ENCODE assay signal across 12 cellular contexts in genomic region chr5:154385236-154385512, GRCh38.
DNase-seq lines count a peak whose midpoint lies in the region; ATAC-seq and TF ChIP-seq lines count a peak whose summit lies in the region.
"Had no signal": no experiment of that assay in that cellular context is flagged by ENCODE, and none has a peak within 500 bp of the region (broad histone marks: within the 10 kb centered on the region; RNA-seq: fewer than 3 reads in every experiment).

No MANE protein-coding gene starts in this region.

- ATAC-seq in left ventricle myocardium superior, result peak; percentile 19
- peak; percentile 11 for ATAC-seq in HG03135 (IDR thresholded peaks at IDR 0.05; ENCODE audit: unreplicated experiment)
- ATAC-seq in effector memory CD8-positive, alpha-beta T cell (replicated peaks), result peak; percentile 87
- ATAC-seq: upper lobe of right lung had no signal

- no peak for TF ChIP-seq POLR2A in transverse colon (IDR thresholded peaks at IDR 0.05)

- H3K4me1 ChIP-seq in left ventricle myocardium inferior (no peaks in the 10 kb centered on the region), transverse colon (no peaks in the 10 kb centered on the region)
- H3K4me1 ChIP-seq: SJCRH30, upper lobe of right lung had no signal

- H3K9me3 Mint-ChIP-seq in effector memory CD8-positive, alpha-beta T cell, result no peaks in the 10 kb centered on the region

- peak overlapping the region; percentile 67 to 75 for H3K4me3 Mint-ChIP-seq in effector memory CD8-positive, alpha-beta T cell

- H3K27ac ChIP-seq in left ventricle myocardium inferior (replicated peaks), result no peak overlapping the region
- H3K27ac ChIP-seq in transverse colon, result no peak overlapping the region
- no peak overlapping the region for H3K27ac ChIP-seq in brain microvascular endothelial cell
- H3K27ac ChIP-seq: cardiac muscle cell, SJCRH30, upper lobe of right lung had no signal

- H3K27me3 Mint-ChIP-seq in effector memory CD8-positive, alpha-beta T cell, result no peaks in the 10 kb centered on the region

- H3K4me1 Mint-ChIP-seq in effector memory CD8-positive, alpha-beta T cell (ENCODE audit: low read depth in 2 of 2), result peaks cover 33 to 36% of the 10 kb centered on the region in 2 donors

- peaks cover 21% of the 10 kb centered on the region for H3K36me3 Mint-ChIP-seq in effector memory CD8-positive, alpha-beta T cell (ENCODE audit: insufficient read depth)

- intact Hi-C loops in left ventricle myocardium superior (cut with micrococcal nuclease) (no loop called here), left ventricle myocardium inferior (cut with micrococcal nuclease) (no loop called here), transverse colon (cut with DNase I; ENCODE audit: low total_unique reads) (no loop called here)

- DNase-seq in left ventricle myocardium superior, result no peak
- no peak for DNase-seq in left ventricle myocardium inferior
- peak; percentile 33 to 56 (median 35) for DNase-seq in effector memory CD8-positive, alpha-beta T cell
- DNase-seq in transverse colon, result peak; percentile 19
- no peak for DNase-seq in middle frontal gyrus (ENCODE audit: extremely low spot score, low spot score)
- no peak for DNase-seq in cerebellar nuclear complex (lab: John Stamatoyannopoulos, UW)
- DNase-seq in brain microvascular endothelial cell, result no peak
- DNase-seq: activated CD4-positive, CD25-positive, alpha-beta regulatory T cell; SJCRH30; upper lobe of right lung had no signal

- H3K27me3 ChIP-seq in left ventricle myocardium inferior (ENCODE audit: low read depth), result no peaks in the 10 kb centered on the region
- no peaks in the 10 kb centered on the region for H3K27me3 ChIP-seq in transverse colon
- no peaks in the 10 kb centered on the region for H3K27me3 ChIP-seq in brain microvascular endothelial cell (replicated peaks)
- H3K27me3 ChIP-seq: cardiac muscle cell, SJCRH30, upper lobe of right lung had no signal

- H3K27ac Mint-ChIP-seq in effector memory CD8-positive, alpha-beta T cell, result peak overlapping the region; percentile 94 to 98

- in situ Hi-C loops in transverse colon (cut with MboI; ENCODE audit: low pct_ligation_motif_present in 1 of 4, low pct_unique_long_range_greater_than_20kb in 1 of 4, low sequenced_read_pairs in 3 of 4) (no loop called here), brain microvascular endothelial cell (cut with HindIII; ENCODE audit: low pct_ligation_motif_present, low sequenced_read_pairs) (no loop called here)

- 64% methylated on average over 8 of the region's 8 CpGs; no CpG with 5 or more reads in 1 of the 2 donors for WGBS in transverse colon (ENCODE audit: low coverage in 1 of 2), 2 donors

- H3K9me3 ChIP-seq in left ventricle myocardium inferior (replicated peaks), result no peaks in the 10 kb centered on the region
- H3K9me3 ChIP-seq in transverse colon, result no peaks in the 10 kb centered on the region
- H3K9me3 ChIP-seq: SJCRH30, upper lobe of right lung had no signal

- no peak for TF ChIP-seq CTCF in left ventricle myocardium inferior (IDR thresholded peaks at IDR 0.05; ENCODE audit: borderline replicate concordance)
- no peak for TF ChIP-seq CTCF in transverse colon (IDR thresholded peaks at IDR 0.05)
- TF ChIP-seq CTCF in brain microvascular endothelial cell (IDR thresholded peaks at IDR 0.05; ENCODE audit: low read depth, low read length, missing control alignments), result no peak

- no peak for TF ChIP-seq EP300 in transverse colon (IDR thresholded peaks at IDR 0.05; ENCODE audit: low read depth)

- H3K4me3 ChIP-seq in left ventricle myocardium inferior (no peak overlapping the region), transverse colon (no peak overlapping the region), brain microvascular endothelial cell (ENCODE audit: low read depth, low read length) (no peak overlapping the region)
- H3K4me3 ChIP-seq: cardiac muscle cell, SJCRH30, upper lobe of right lung had no signal

- H3K36me3 ChIP-seq in left ventricle myocardium inferior (peaks cover 55% of the 10 kb centered on the region), transverse colon (peaks cover 0 to 8% (median 2%) of the 10 kb centered on the region in 4 donors), brain microvascular endothelial cell (replicated peaks) (peaks cover 36% of the 10 kb centered on the region)
- H3K36me3 ChIP-seq: cardiac muscle cell had no signal

Comparison
In these comparisons a context has a peak if more than half of its experiments do, and no peak if none do; other contexts are left out.
1. ATAC-seq: peak in every context shown above with its lines; median percentile 87 in effector memory CD8-positive, alpha-beta T cell; 19 in left ventricle myocardium superior; 11 in HG03135.
2. DNase-seq: peak in effector memory CD8-positive, alpha-beta T cell (3 of 3) and transverse colon (single experiment); none in left ventricle myocardium superior (single experiment), left ventricle myocardium inferior (single experiment), middle frontal gyrus (single experiment), cerebellar nuclear complex (0 of 2) and brain microvascular endothelial cell (single experiment).